In genomic region chr11:2300936-2301630, GRCh38 we compare ENCODE assay signal across 9 cellular contexts. TPM values are rescaled to one million over a fixed set of nuclear protein-coding genes. Genes with fewer than 3 reads are reported as not detected.
DNase-seq lines count a peak whose midpoint lies in the region; ATAC-seq and TF ChIP-seq lines count a peak whose summit lies in the region.
"Had no signal": no experiment of that assay in that cellular context is flagged by ENCODE, and none has a peak within 500 bp of the region (broad histone marks: within the 10 kb centered on the region; RNA-seq: fewer than 3 reads in every experiment).

No MANE protein-coding gene starts in this region.

- CTCF ChIA-PET in OCI-LY7 (lab: Charles Lee; ENCODE audit: unreplicated experiment): no interaction called here

- peaks cover 3% of the 10 kb centered on the region for H3K4me1 ChIP-seq in OCI-LY7 (ENCODE audit: insufficient read depth, low read length, poor library complexity, severe bottlenecking)
- peaks cover 20% of the 10 kb centered on the region for H3K4me1 ChIP-seq in rectal smooth muscle tissue (ENCODE audit: control insufficient read depth, insufficient read depth, low read length)
- H3K4me1 ChIP-seq: foreskin keratinocyte had no signal

- H3K27me3 ChIP-seq in rectal smooth muscle tissue (ENCODE audit: control insufficient read depth, insufficient read depth, low read length): no peaks in the 10 kb centered on the region
- H3K27me3 ChIP-seq: foreskin keratinocyte had no signal

- no peaks in the 10 kb centered on the region for H3K9me3 Mint-ChIP-seq in effector memory CD8-positive, alpha-beta T cell

- peaks cover 60 to 63% of the 10 kb centered on the region in 2 donors for H3K4me1 Mint-ChIP-seq in effector memory CD8-positive, alpha-beta T cell (ENCODE audit: low read depth in 2 of 2)

- H3K36me3 Mint-ChIP-seq in effector memory CD8-positive, alpha-beta T cell (ENCODE audit: insufficient read depth): peaks cover 19% of the 10 kb centered on the region

- no peaks in the 10 kb centered on the region for H3K9me2 ChIP-seq in OCI-LY7 (ENCODE audit: insufficient read depth, low read length)

- peak overlapping the region; percentile 81 to 88 for H3K4me3 Mint-ChIP-seq in effector memory CD8-positive, alpha-beta T cell

- no peak overlapping the region for H3K4me2 ChIP-seq in OCI-LY7 (ENCODE audit: low read length)

- H3K79me2 ChIP-seq in OCI-LY7 (ENCODE audit: insufficient read depth, low read depth, low read length): no peaks in the 10 kb centered on the region

- no peak overlapping the region for H3K9ac ChIP-seq in rectal smooth muscle tissue (ENCODE audit: low read length)

- no peak for TF ChIP-seq CTCF in OCI-LY7 (conservative IDR thresholded peaks at IDR 0.05; ENCODE audit: low read length)

- no peaks in the 10 kb centered on the region for H3K27me3 Mint-ChIP-seq in effector memory CD8-positive, alpha-beta T cell

- H3K27ac ChIP-seq in OCI-LY7 (ENCODE audit: low read depth, low read length, poor library complexity, severe bottlenecking) (no peak overlapping the region), rectal smooth muscle tissue (ENCODE audit: low read depth, low read length) (no peak overlapping the region)
- H3K27ac ChIP-seq: foreskin keratinocyte had no signal

- H3K27ac Mint-ChIP-seq in effector memory CD8-positive, alpha-beta T cell: peak overlapping the region; percentile 90 to 92

- no TSS peak for BruUV-seq in OCI-LY7 (replicated peaks; lab: Mats Ljungman, UMichigan)

- intact Hi-C loops in OCI-LY7 (cut with micrococcal nuclease; ENCODE audit: unreplicated experiment): no loop called here

- H3K4me3 ChIP-seq in OCI-LY7 (ENCODE audit: low read depth, low read length, poor library complexity, severe bottlenecking): no peak overlapping the region
- H3K4me3 ChIP-seq in rectal smooth muscle tissue (ENCODE audit: low read length): peak overlapping the region; percentile 26

- ATAC-seq in effector memory CD8-positive, alpha-beta T cell (replicated peaks): peak; percentile 25
- ATAC-seq in GM18870 (IDR thresholded peaks at IDR 0.05; ENCODE audit: unreplicated experiment): no peak
- ATAC-seq: foreskin keratinocyte had no signal

- H3K36me3 ChIP-seq in OCI-LY7 (ENCODE audit: insufficient read depth, low read length) (no peaks in the 10 kb centered on the region), rectal smooth muscle tissue (ENCODE audit: control insufficient read depth, insufficient read depth, low read length) (no peaks in the 10 kb centered on the region)

- POLR2A ChIA-PET in OCI-LY7 (lab: Charles Lee): no interaction called here

- no peaks in the 10 kb centered on the region for H4K20me1 ChIP-seq in OCI-LY7 (ENCODE audit: insufficient read depth, low read length)

- DNase-seq in GF-D8 (lab: John Stamatoyannopoulos, UW): peak; percentile 30
- DNase-seq in OCI-LY7 (ENCODE audit: low spot score): no peak
- DNase-seq in effector memory CD8-positive, alpha-beta T cell: no peak
- DNase-seq in hypothalamus (lab: John Stamatoyannopoulos, UW): no peak
- no peak for DNase-seq in DMS114 treated with DMSO at 0.1 percent for 48 hours (lab: John Stamatoyannopoulos, UW; ENCODE audit: unreplicated experiment)
- DNase-seq: foreskin keratinocyte, NCI-H446 treated with DMSO at 0.1 percent for 48 hours had no signal

- peak overlapping the region; percentile 57 for H2AFZ ChIP-seq in OCI-LY7 (ENCODE audit: low read length)

- no peaks in the 10 kb centered on the region for H3K9me3 ChIP-seq in OCI-LY7 (ENCODE audit: low read length)

RNA-seq across cellular contexts. Expression of gene C11orf21, which starts 0.6 kb away (rescaled TPM):
- total RNA-seq in OCI-LY7 (2014; rRNA removed; shearing (Covaris generic)): 0.47 TPM in 1 of 2 replicates, not detected in the other
- 1.9 and 2.5 TPM in 2 replicates for total RNA-seq in OCI-LY7 (2022)
- total RNA-seq: foreskin keratinocyte had no signal

RNA-seq across cellular contexts. Expression of gene TSPAN32, which starts 0.7 kb away (rescaled TPM):
- total RNA-seq in OCI-LY7 (2014; rRNA removed; shearing (Covaris generic)): 0.69 and 1.1 TPM in 2 replicates
- 1.5 and 2.0 TPM in 2 replicates for total RNA-seq in OCI-LY7 (2022)
- total RNA-seq: foreskin keratinocyte had no signal

RNA-seq across cellular contexts. Expression of gene ASCL2, which starts 30.7 kb away (rescaled TPM):
- total RNA-seq in OCI-LY7 (2014; rRNA removed; shearing (Covaris generic)): not detected in 2 replicates
- total RNA-seq in OCI-LY7 (2022): not detected in 2 replicates
